ENCODE assay signal across 8 cellular contexts in genomic region chr2:106269591-106270291, GRCh38.
DNase-seq lines count a peak whose midpoint lies in the region.

No MANE protein-coding gene starts in this region.

- H3K36me3 Mint-ChIP-seq in CD4-positive, alpha-beta memory T cell: peaks cover 0 to 1% of the 10 kb centered on the region in 2 donors
- no peaks in the 10 kb centered on the region for H3K36me3 Mint-ChIP-seq in activated T-helper 2 cell treated with anti-CD3 and anti-CD28 coated beads, Interferon-gamma antibody, Interleukin-2, Interleukin-4, amounts not matched to agents 10 μg/mL and 5 μg/mL and 100 μg/mL, durations not matched to agents 14 hours and 24 hours and 36 hours (ENCODE audit: low read depth)

- peak overlapping the region in 5 of 7 donors; percentile 7 to 72 (median 37) for H3K27ac Mint-ChIP-seq in CD4-positive, alpha-beta memory T cell
- H3K27ac Mint-ChIP-seq in activated T-helper 2 cell treated with anti-CD3 and anti-CD28 coated beads, Interferon-gamma antibody, Interleukin-2, Interleukin-4, amounts not matched to agents 10 μg/mL and 5 μg/mL and 100 μg/mL, durations not matched to agents 14 hours and 24 hours and 36 hours: no peak overlapping the region

- H3K9me3 ChIP-seq in CD4-positive, alpha-beta memory T cell (ENCODE audit: control insufficient read depth in 1 of 2, low read length in 2 of 2): no peaks in the 10 kb centered on the region
- H3K9me3 ChIP-seq in GM23248 (ENCODE audit: low read depth) (no peaks in the 10 kb centered on the region), iPS-20b (ENCODE audit: insufficient read depth, low read depth, low read length) (peaks cover 6% of the 10 kb centered on the region; the same call in 1 of the 2 replicates)

- peaks cover 11 to 17% (median 14%) of the 10 kb centered on the region in 4 donors for H3K4me1 Mint-ChIP-seq in CD4-positive, alpha-beta memory T cell
- peaks cover 16% of the 10 kb centered on the region for H3K4me1 Mint-ChIP-seq in activated T-helper 2 cell treated with anti-CD3 and anti-CD28 coated beads, Interferon-gamma antibody, Interleukin-2, Interleukin-4, amounts not matched to agents 10 μg/mL and 5 μg/mL and 100 μg/mL, durations not matched to agents 14 hours and 24 hours and 36 hours (ENCODE audit: low read depth)

- DNase-seq in CD4-positive, alpha-beta memory T cell: peak in 4 of 5 donors; percentile 14 to 56 (median 16)
- DNase-seq in GM23248 (peak; percentile 23), NCI-H345 treated with DMSO at 0.1 percent for 48 hours (lab: John Stamatoyannopoulos, UW; ENCODE audit: unreplicated experiment) (peak; percentile 6), GDM1 (lab: John Stamatoyannopoulos, UW) (no peak), D341Med (ENCODE audit: low spot score) (no peak)
- peak; percentile 9 for DNase-seq in activated T-helper 2 cell treated with anti-CD3 and anti-CD28 coated beads, Interferon-gamma antibody, Interleukin-2, Interleukin-4, amounts not matched to agents 10 μg/mL and 5 μg/mL and 100 μg/mL, durations not matched to agents 14 hours and 24 hours and 36 hours (ENCODE audit: low spot score)
- peak; percentile 15 for DNase-seq in stimulated activated CD4-positive, alpha-beta T cell treated with anti-CD3 and anti-CD28 coated beads, Interleukin-4, amount 100 ng/mL, for 1 hour

- peak overlapping the region; percentile 42 to 63 for H3K4me3 ChIP-seq in CD4-positive, alpha-beta memory T cell (ENCODE audit: low read length in 2 of 2)
- H3K4me3 ChIP-seq in GM23248 (peak overlapping the region; percentile 45), iPS-20b (ENCODE audit: low read length) (peak overlapping the region; percentile 58; the same call in 1 of the 2 replicates)

- peaks cover 6% of the 10 kb centered on the region for H3K27me3 ChIP-seq in CD4-positive, alpha-beta memory T cell (ENCODE audit: insufficient read depth, low read length)
- H3K27me3 ChIP-seq in GM23248 (replicated peaks; ENCODE audit: insufficient read depth) (0 out of 2 replicates have a peak, but pooled peaks cover 3% of the 10 kb centered on the region), iPS-20b (ENCODE audit: insufficient read depth, low read length) (no peaks in the 10 kb centered on the region)

- peaks cover 11% of the 10 kb centered on the region for H3K4me1 ChIP-seq in CD4-positive, alpha-beta memory T cell (ENCODE audit: insufficient read depth, low read length)
- H3K4me1 ChIP-seq in GM23248 (ENCODE audit: insufficient read depth) (no peaks in the 10 kb centered on the region), iPS-20b (ENCODE audit: insufficient read depth, low read length) (no peaks in the 10 kb centered on the region)

- in situ Hi-C loops in GM23248 (cut with MboI): no loop called here

- H3K9me3 Mint-ChIP-seq in CD4-positive, alpha-beta memory T cell: no peaks in the 10 kb centered on the region
- H3K9me3 Mint-ChIP-seq in activated T-helper 2 cell treated with anti-CD3 and anti-CD28 coated beads, Interferon-gamma antibody, Interleukin-2, Interleukin-4, amounts not matched to agents 10 μg/mL and 5 μg/mL and 100 μg/mL, durations not matched to agents 14 hours and 24 hours and 36 hours: no peaks in the 10 kb centered on the region

- H3K9ac ChIP-seq in GM23248: no peak overlapping the region
- H3K9ac ChIP-seq in iPS-20b (ENCODE audit: low read depth, low read length): no peak overlapping the region

- no peaks in the 10 kb centered on the region for H3F3A ChIP-seq in GM23248 (ENCODE audit: insufficient read depth)

- CTCF ChIA-PET in CD4-positive, alpha-beta memory T cell (lab: Charles Lee; ENCODE audit: partially characterized antibody): no interaction called here

- no peaks in the 10 kb centered on the region for H4K20me1 ChIP-seq in GM23248 (ENCODE audit: insufficient read depth)

- no peak overlapping the region for H3K27ac ChIP-seq in CD4-positive, alpha-beta memory T cell (ENCODE audit: low read depth, low read length)
- H3K27ac ChIP-seq in GM23248 (no peak overlapping the region), iPS-20b (ENCODE audit: low read length) (no peak overlapping the region)

- peak overlapping the region; percentile 48 for H3K4me2 ChIP-seq in GM23248 (ENCODE audit: unreplicated experiment)

- POLR2A ChIA-PET in CD4-positive, alpha-beta memory T cell (lab: Charles Lee; ENCODE audit: partially characterized antibody): interaction anchor here (0.6 to 1.4 kb wide), 2 partner anchors 109 to 683 kb away, joined by 3 read pairs; no protein-coding TSS in a partner anchor

- intact Hi-C loops in CD4-positive, alpha-beta memory T cell (cut with micrococcal nuclease): no loop called here
- intact Hi-C loops in activated T-helper 2 cell treated with anti-CD3 and anti-CD28 coated beads, Interferon-gamma antibody, Interleukin-2, Interleukin-4, amounts not matched to agents 10 μg/mL and 5 μg/mL and 100 μg/mL, durations not matched to agents 14 hours and 24 hours and 36 hours (cut with micrococcal nuclease): no loop called here

- peak overlapping the region; percentile 41 for H2AFZ ChIP-seq in GM23248

- H3K4me3 Mint-ChIP-seq in CD4-positive, alpha-beta memory T cell: peak overlapping the region; percentile 84 to 97 (median 90)
- H3K4me3 Mint-ChIP-seq in activated T-helper 2 cell treated with anti-CD3 and anti-CD28 coated beads, Interferon-gamma antibody, Interleukin-2, Interleukin-4, amounts not matched to agents 10 μg/mL and 5 μg/mL and 100 μg/mL, durations not matched to agents 14 hours and 24 hours and 36 hours (ENCODE audit: low read depth): peak overlapping the region; percentile 78

- peaks cover 9 to 11% of the 10 kb centered on the region in 2 donors for H3K27me3 Mint-ChIP-seq in CD4-positive, alpha-beta memory T cell
- H3K27me3 Mint-ChIP-seq in activated T-helper 2 cell treated with anti-CD3 and anti-CD28 coated beads, Interferon-gamma antibody, Interleukin-2, Interleukin-4, amounts not matched to agents 10 μg/mL and 5 μg/mL and 100 μg/mL, durations not matched to agents 14 hours and 24 hours and 36 hours (ENCODE audit: low read depth): peaks cover 17% of the 10 kb centered on the region

- H3K36me3 ChIP-seq in CD4-positive, alpha-beta memory T cell (ENCODE audit: insufficient read depth, low read length): no peaks in the 10 kb centered on the region
- H3K36me3 ChIP-seq in GM23248 (ENCODE audit: low read depth) (no peaks in the 10 kb centered on the region), iPS-20b (ENCODE audit: insufficient read depth, low read depth, low read length) (no peaks in the 10 kb centered on the region)

- 3 to 4% methylated on average over 34 to 43 of the region's 44 CpGs for WGBS in GM23248 (ENCODE audit: low coverage in 1 of 2, low lambda C conversion rate in 2 of 2, missing lambda C conversion rate in 2 of 2), 2 experiments

- no peaks in the 10 kb centered on the region for H3K79me2 ChIP-seq in GM23248 (ENCODE audit: insufficient read depth)

- H3K9me2 ChIP-seq in GM23248 (ENCODE audit: insufficient read depth): no peaks in the 10 kb centered on the region

Comparison
In these comparisons a context has a peak if more than half of its experiments do, and no peak if none do; other contexts are left out.
1. DNase-seq: peak in CD4-positive, alpha-beta memory T cell (4 of 5), GM23248 (single experiment), NCI-H345 treated with DMSO at 0.1 percent for 48 hours (single experiment), activated T-helper 2 cell treated with anti-CD3 and anti-CD28 coated beads, Interferon-gamma antibody, Interleukin-2, Interleukin-4, amounts not matched to agents 10 μg/mL and 5 μg/mL and 100 μg/mL, durations not matched to agents 14 hours and 24 hours and 36 hours (single experiment) and stimulated activated CD4-positive, alpha-beta T cell treated with anti-CD3 and anti-CD28 coated beads, Interleukin-4, amount 100 ng/mL, for 1 hour (single experiment); none in GDM1 (single experiment) and D341Med (single experiment).
2. Peak in every context shown above with its lines, with median percentiles within 50 percentile points of each other: H3K4me3 ChIP-seq.